ENCODE assay signal across 10 cellular contexts in genomic region chr1:48730164-48730864, GRCh38.
A peak's percentile ranks its signal among the peaks of the same experiment; 100 is the strongest.
DNase-seq lines count a peak whose midpoint lies in the region; ATAC-seq lines count a peak whose summit lies in the region.
"Had no signal": no experiment of that assay in that cellular context is flagged by ENCODE, and none has a peak within 500 bp of the region (broad histone marks: within the 10 kb centered on the region; RNA-seq: fewer than 3 reads in every experiment).

No MANE protein-coding gene starts in this region.

- no peaks in the 10 kb centered on the region for H3K9me3 Mint-ChIP-seq in central memory CD8-positive, alpha-beta T cell

- peak; percentile 55 for ATAC-seq in GM18870 (IDR thresholded peaks at IDR 0.05; ENCODE audit: unreplicated experiment)
- ATAC-seq in GM21515 (IDR thresholded peaks at IDR 0.05; ENCODE audit: unreplicated experiment) = peak; percentile 72
- ATAC-seq in HG03097 (IDR thresholded peaks at IDR 0.05; ENCODE audit: low FRiP score, unreplicated experiment) = peak; percentile 64
- no peak for ATAC-seq in central memory CD8-positive, alpha-beta T cell (replicated peaks; ENCODE audit: extremely low read depth, poor library complexity, severe bottlenecking)

- peak overlapping the region; percentile 45 for H3K4me3 Mint-ChIP-seq in central memory CD8-positive, alpha-beta T cell

- peaks cover 5% of the 10 kb centered on the region for H3K4me1 Mint-ChIP-seq in central memory CD8-positive, alpha-beta T cell

- no peaks in the 10 kb centered on the region for H3K36me3 Mint-ChIP-seq in central memory CD8-positive, alpha-beta T cell (ENCODE audit: insufficient read depth)

- no peaks in the 10 kb centered on the region for H3K27me3 Mint-ChIP-seq in central memory CD8-positive, alpha-beta T cell

- DNase-seq in central memory CD8-positive, alpha-beta T cell (ENCODE audit: low spot score in 2 of 2) = no peak
- DNase-seq in NCI-H345 (lab: John Stamatoyannopoulos, UW) (no peak), NCI-H1436 (lab: John Stamatoyannopoulos, UW) (no peak), NCI-H2196 (lab: John Stamatoyannopoulos, UW; ENCODE audit: unreplicated experiment) (no peak), NCI-H510A treated with DMSO at 0.1 percent for 48 hours (lab: John Stamatoyannopoulos, UW) (no peak)
- DNase-seq: EL; stimulated activated CD4-positive, alpha-beta T cell treated with anti-CD3 and anti-CD28 coated beads, Interleukin-4, amount 100 ng/mL, for 24 hours had no signal

- no peak overlapping the region for H3K27ac Mint-ChIP-seq in central memory CD8-positive, alpha-beta T cell (ENCODE audit: low read depth)
